ENCODE assay signal across 24 cellular contexts in the genomic region with DNA sequence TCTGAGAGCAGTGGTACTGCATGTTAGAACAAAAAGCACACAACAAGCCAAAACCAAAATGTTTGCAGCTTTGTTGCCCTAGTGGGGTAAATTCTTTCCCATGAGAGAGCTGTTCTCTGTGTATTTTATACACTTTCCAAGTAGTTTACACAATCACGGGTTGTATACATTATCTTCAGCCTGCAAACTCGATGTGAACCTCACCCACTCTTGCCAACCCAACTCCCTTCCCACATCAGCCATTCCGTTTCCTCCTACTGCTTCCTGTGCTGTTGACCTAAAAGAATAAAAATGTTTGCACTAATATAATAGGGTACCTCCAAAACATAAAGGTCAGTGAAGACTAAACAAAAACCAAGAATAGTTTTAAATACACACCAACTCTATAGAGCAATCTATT. TPM values are rescaled to one million over a fixed set of nuclear protein-coding genes. Genes with fewer than 3 reads are reported as not detected.
DNase-seq lines count a peak whose midpoint lies in the region; ATAC-seq and TF ChIP-seq lines count a peak whose summit lies in the region.
"Had no signal": no experiment of that assay in that cellular context is flagged by ENCODE, and none has a peak within 500 bp of the region (broad histone marks: within the 10 kb centered on the region; RNA-seq: fewer than 3 reads in every experiment).

No MANE protein-coding gene starts in this region.

- H3K9me3 Mint-ChIP-seq in activated CD4-positive, alpha-beta T cell treated with anti-CD3 and anti-CD28 coated beads for 36 hours (ENCODE audit: low read depth): no peaks in the 10 kb centered on the region
- no peaks in the 10 kb centered on the region for H3K9me3 Mint-ChIP-seq in central memory CD8-positive, alpha-beta T cell
- H3K9me3 Mint-ChIP-seq: type B pancreatic cell had no signal

- H3K36me3 Mint-ChIP-seq in activated CD4-positive, alpha-beta T cell treated with anti-CD3 and anti-CD28 coated beads for 36 hours (ENCODE audit: low read depth): peaks cover 16% of the 10 kb centered on the region
- H3K36me3 Mint-ChIP-seq in central memory CD8-positive, alpha-beta T cell (ENCODE audit: insufficient read depth): peaks cover 23% of the 10 kb centered on the region
- H3K36me3 Mint-ChIP-seq: type B pancreatic cell had no signal

- peaks cover 69% of the 10 kb centered on the region for H3K79me2 ChIP-seq in Loucy (ENCODE audit: insufficient read depth, low read length)

- H4K20me1 ChIP-seq in Loucy (ENCODE audit: insufficient read depth, low read length, poor library complexity, severe bottlenecking): peaks cover 4% of the 10 kb centered on the region

- no peaks in the 10 kb centered on the region for H3F3A ChIP-seq in Loucy (ENCODE audit: low read depth)

- H3K4me1 ChIP-seq in Loucy (ENCODE audit: insufficient read depth, low read length, poor library complexity, severe bottlenecking) (peaks cover 44% of the 10 kb centered on the region), neutrophil (ENCODE audit: control insufficient read depth in 1 of 2, insufficient read depth in 1 of 2, low read depth in 1 of 2, low read length in 1 of 2) (peaks cover 19 to 38% of the 10 kb centered on the region in 2 experiments), right cardiac atrium (ENCODE audit: control insufficient read depth, insufficient read depth, low read length) (no peaks in the 10 kb centered on the region), left ventricle myocardium inferior (no peaks in the 10 kb centered on the region)
- H3K4me1 ChIP-seq: ascending aorta, prostate gland had no signal

- 26% methylated on average over 3 of the region's 3 CpGs for WGBS in right cardiac atrium

- no peak overlapping the region for H3K4me3 Mint-ChIP-seq in activated CD4-positive, alpha-beta T cell treated with anti-CD3 and anti-CD28 coated beads for 36 hours
- H3K4me3 Mint-ChIP-seq in central memory CD8-positive, alpha-beta T cell: peak overlapping the region; percentile 43
- H3K4me3 Mint-ChIP-seq: type B pancreatic cell had no signal

- H3K36me3 ChIP-seq in Loucy (ENCODE audit: insufficient read depth, low read length) (peaks cover 24% of the 10 kb centered on the region; the same call in 1 of the 2 replicates), neutrophil (peaks cover 21% of the 10 kb centered on the region), left ventricle myocardium inferior (no peaks in the 10 kb centered on the region)
- H3K36me3 ChIP-seq: ascending aorta, esophagus muscularis mucosa, MG63, prostate gland had no signal

- H3K4me3 ChIP-seq in Loucy (ENCODE audit: low read length, poor library complexity, severe bottlenecking) (no peak overlapping the region), neutrophil (ENCODE audit: low read depth in 1 of 2, low read length in 1 of 2) (no peak overlapping the region), right cardiac atrium (ENCODE audit: low read length) (no peak overlapping the region), left ventricle myocardium inferior (no peak overlapping the region)
- H3K4me3 ChIP-seq: ascending aorta, esophagus muscularis mucosa, MG63, prostate gland, skin epidermis, stomach had no signal

- TF ChIP-seq CTCF in Loucy (conservative IDR thresholded peaks at IDR 0.05; ENCODE audit: low read length) (no peak), neutrophil (IDR thresholded peaks at IDR 0.05) (no peak), left ventricle myocardium inferior (IDR thresholded peaks at IDR 0.05; ENCODE audit: borderline replicate concordance) (no peak)

- H3K9me2 ChIP-seq in Loucy (replicated peaks; ENCODE audit: low read depth, low read length): no peaks in the 10 kb centered on the region

- CTCF ChIA-PET in activated CD4-positive, alpha-beta T cell treated with anti-CD3 and anti-CD28 coated beads for 36 hours (lab: Charles Lee): interaction anchor here (0.6 to 2.8 kb wide), 8 partner anchors 16 to 229 kb away, joined by 3 to 8 read pairs (median 3); no protein-coding TSS in a partner anchor

- H3K27ac ChIP-seq in neutrophil (peak overlapping the region; percentile 63), right cardiac atrium (ENCODE audit: low read length) (no peak overlapping the region), left ventricle myocardium inferior (replicated peaks) (no peak overlapping the region)
- H3K27ac ChIP-seq: 22Rv1, ascending aorta, esophagus muscularis mucosa, HL-60, prostate gland had no signal

- H3K27ac Mint-ChIP-seq in activated CD4-positive, alpha-beta T cell treated with anti-CD3 and anti-CD28 coated beads for 36 hours: peak overlapping the region; percentile 28
- peak overlapping the region; percentile 81 for H3K27ac Mint-ChIP-seq in central memory CD8-positive, alpha-beta T cell (ENCODE audit: low read depth)
- H3K27ac Mint-ChIP-seq: type B pancreatic cell had no signal

- H3K9ac ChIP-seq in Loucy (ENCODE audit: low read depth, low read length, poor library complexity, severe bottlenecking): peak overlapping the region; percentile 24

- intact Hi-C loops in activated CD4-positive, alpha-beta T cell treated with anti-CD3 and anti-CD28 coated beads for 36 hours (cut with DNase I, micrococcal nuclease): no loop called here
- intact Hi-C loops in right cardiac atrium (cut with DNase I) (no loop called here), left ventricle myocardium inferior (cut with micrococcal nuclease) (no loop called here)

- no peak for ATAC-seq in activated CD4-positive, alpha-beta T cell treated with anti-CD3 and anti-CD28 coated beads for 36 hours
- ATAC-seq in central memory CD8-positive, alpha-beta T cell (replicated peaks; ENCODE audit: extremely low read depth, poor library complexity, severe bottlenecking): no peak
- no peak for ATAC-seq in right cardiac atrium

- peak overlapping the region; percentile 32 for H3K4me2 ChIP-seq in Loucy (ENCODE audit: low read depth, low read length, poor library complexity, severe bottlenecking)

- H2AFZ ChIP-seq in Loucy (ENCODE audit: low read length): no peak overlapping the region

- no peaks in the 10 kb centered on the region for H3K27me3 ChIP-seq in Loucy (ENCODE audit: insufficient read depth, low read length, poor library complexity, severe bottlenecking)
- H3K27me3 ChIP-seq in neutrophil: no peaks in the 10 kb centered on the region
- no peaks in the 10 kb centered on the region for H3K27me3 ChIP-seq in right cardiac atrium (ENCODE audit: control insufficient read depth, insufficient read depth)
- H3K27me3 ChIP-seq in left ventricle myocardium inferior (ENCODE audit: low read depth): peaks cover 29% of the 10 kb centered on the region
- H3K27me3 ChIP-seq: ascending aorta, esophagus muscularis mucosa, MG63, stomach had no signal

- H3K9me3 ChIP-seq in Loucy (ENCODE audit: insufficient read depth, low read depth, low read length) (no peaks in the 10 kb centered on the region), neutrophil (no peaks in the 10 kb centered on the region), right cardiac atrium (ENCODE audit: control insufficient read depth, low read length) (no peaks in the 10 kb centered on the region), left ventricle myocardium inferior (replicated peaks) (no peaks in the 10 kb centered on the region)
- H3K9me3 ChIP-seq: ascending aorta, esophagus muscularis mucosa, MG63, prostate gland, stomach had no signal

- H3K27me3 Mint-ChIP-seq in activated CD4-positive, alpha-beta T cell treated with anti-CD3 and anti-CD28 coated beads for 36 hours: no peaks in the 10 kb centered on the region
- no peaks in the 10 kb centered on the region for H3K27me3 Mint-ChIP-seq in central memory CD8-positive, alpha-beta T cell
- H3K27me3 Mint-ChIP-seq: type B pancreatic cell had no signal

- H3K4me1 Mint-ChIP-seq in activated CD4-positive, alpha-beta T cell treated with anti-CD3 and anti-CD28 coated beads for 36 hours: peaks cover 50% of the 10 kb centered on the region
- peaks cover 73% of the 10 kb centered on the region for H3K4me1 Mint-ChIP-seq in central memory CD8-positive, alpha-beta T cell

- DNase-seq in activated CD4-positive, alpha-beta T cell treated with anti-CD3 and anti-CD28 coated beads for 36 hours: no peak
- no peak for DNase-seq in activated CD4-positive, alpha-beta T cell treated with anti-CD3 and anti-CD28 coated beads for 48 hours
- DNase-seq in central memory CD8-positive, alpha-beta T cell (ENCODE audit: low spot score in 2 of 2): no peak
- no peak for DNase-seq in right cardiac atrium
- no peak for DNase-seq in NCI-H2081 (lab: John Stamatoyannopoulos, UW)
- DNase-seq in left ventricle myocardium inferior: no peak
- DNase-seq: activated CD8-positive, alpha-beta memory T cell treated with anti-CD3 and anti-CD28 coated beads, Interleukin-2, amount 50 U/mL, for 48 hours; activated naive CD4-positive, alpha-beta T cell treated with Interleukin-2 at 50 U/mL for 16 hours; effector CD8-positive, alpha-beta T cell; MG63; NCI-H1436; NCI-H524 treated with DMSO at 0.1 percent for 48 hours; stimulated activated CD4-positive, alpha-beta T cell treated with anti-CD3 and anti-CD28 coated beads, Interleukin-2, amount 100 ng/mL, for 48 hours; stomach; T1000 had no signal

- POLR2A ChIA-PET in activated CD4-positive, alpha-beta T cell treated with anti-CD3 and anti-CD28 coated beads for 36 hours (lab: Charles Lee): no interaction called here

RNA-seq across cellular contexts. Expression of gene IQGAP2, which starts 47.0 kb away (rescaled TPM):
- total RNA-seq in activated CD4-positive, alpha-beta T cell treated with anti-CD3 and anti-CD28 coated beads for 36 hours: 10 to 100 TPM; 62.7 to 82.7 TPM
- total RNA-seq in right cardiac atrium (1 to 10 TPM; 5.2 to 9.2 (median 6.3) TPM), left ventricle myocardium inferior (4.1 TPM)
- 3.0 TPM for polyA plus RNA-seq in right cardiac atrium

Comparison
In these comparisons a context has a peak if more than half of its experiments do, and no peak if none do; other contexts are left out.
1. RNA of gene IQGAP2, which starts 47.0 kb away (total RNA-seq): 62.7 to 82.7 TPM in activated CD4-positive, alpha-beta T cell treated with anti-CD3 and anti-CD28 coated beads for 36 hours; 5.2 to 9.2 TPM in right cardiac atrium and 4.1 TPM in left ventricle myocardium inferior (single experiment); every median in the first group is over 4 times any median in the second.